1 cellular context compared by ENCODE assay signal in the genomic region with DNA sequence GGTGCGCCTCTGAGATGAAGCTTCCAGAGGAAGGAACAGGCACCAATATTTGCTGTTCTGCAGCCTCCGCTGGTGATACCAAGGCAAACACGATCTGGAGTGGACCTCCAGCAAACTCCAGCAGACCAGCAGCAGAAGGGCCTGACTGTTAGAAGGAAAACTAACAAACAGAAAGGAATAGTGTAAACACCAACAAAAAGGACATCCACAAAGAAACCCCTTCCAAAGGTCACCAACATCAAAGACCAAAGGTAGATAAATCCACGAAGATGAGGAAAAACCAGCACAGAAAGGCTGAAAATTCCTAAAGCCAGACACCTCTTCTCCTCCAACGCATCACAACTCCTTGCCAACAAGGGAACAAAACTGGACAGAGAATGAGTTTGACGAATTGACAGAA.
TF ChIP-seq lines count a peak whose summit lies in the region.
"Not testable (repeated sequence)": the region's sequence is repeated elsewhere in the genome, so short reads cannot be mapped to it uniquely, and the experiment has no call there.

No MANE protein-coding gene starts in this region.

TF ChIP-seq in HepG2, 621 proteins besides CTCF, POLR2A, EP300 and RAD21 (continued from another document):
- TF ChIP-seq FOXP1 (IDR thresholded peaks at IDR 0.05) (0 out of 2 replicates have a peak, but pooled peaks have one; percentile 8), FOXP1 (CRISPR knock-in tag; IDR thresholded peaks at IDR 0.05) (peak; percentile 60; the same call in 1 of the 2 replicates), TCF7 (IDR thresholded peaks at IDR 0.05; ENCODE audit: low read depth) (0 out of 2 replicates have a peak, but pooled peaks have one; percentile 28), GATAD2A (CRISPR knock-in tag; IDR thresholded peaks at IDR 0.05) (peak; percentile 25; the same call in 1 of the 2 replicates), SOX6 (CRISPR knock-in tag; IDR thresholded peaks at IDR 0.05) (peak; percentile 47)
- TF ChIP-seq, protein P1, sequence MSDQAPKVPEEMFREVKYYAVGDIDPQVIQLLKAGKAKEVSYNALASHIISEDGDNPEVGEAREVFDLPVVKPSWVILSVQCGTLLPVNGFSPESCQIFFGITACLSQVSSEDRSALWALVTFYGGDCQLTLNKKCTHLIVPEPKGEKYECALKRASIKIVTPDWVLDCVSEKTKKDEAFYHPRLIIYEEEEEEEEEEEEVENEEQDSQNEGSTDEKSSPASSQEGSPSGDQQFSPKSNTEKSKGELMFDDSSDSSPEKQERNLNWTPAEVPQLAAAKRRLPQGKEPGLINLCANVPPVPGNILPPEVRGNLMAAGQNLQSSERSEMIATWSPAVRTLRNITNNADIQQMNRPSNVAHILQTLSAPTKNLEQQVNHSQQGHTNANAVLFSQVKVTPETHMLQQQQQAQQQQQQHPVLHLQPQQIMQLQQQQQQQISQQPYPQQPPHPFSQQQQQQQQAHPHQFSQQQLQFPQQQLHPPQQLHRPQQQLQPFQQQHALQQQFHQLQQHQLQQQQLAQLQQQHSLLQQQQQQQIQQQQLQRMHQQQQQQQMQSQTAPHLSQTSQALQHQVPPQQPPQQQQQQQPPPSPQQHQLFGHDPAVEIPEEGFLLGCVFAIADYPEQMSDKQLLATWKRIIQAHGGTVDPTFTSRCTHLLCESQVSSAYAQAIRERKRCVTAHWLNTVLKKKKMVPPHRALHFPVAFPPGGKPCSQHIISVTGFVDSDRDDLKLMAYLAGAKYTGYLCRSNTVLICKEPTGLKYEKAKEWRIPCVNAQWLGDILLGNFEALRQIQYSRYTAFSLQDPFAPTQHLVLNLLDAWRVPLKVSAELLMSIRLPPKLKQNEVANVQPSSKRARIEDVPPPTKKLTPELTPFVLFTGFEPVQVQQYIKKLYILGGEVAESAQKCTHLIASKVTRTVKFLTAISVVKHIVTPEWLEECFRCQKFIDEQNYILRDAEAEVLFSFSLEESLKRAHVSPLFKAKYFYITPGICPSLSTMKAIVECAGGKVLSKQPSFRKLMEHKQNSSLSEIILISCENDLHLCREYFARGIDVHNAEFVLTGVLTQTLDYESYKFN (CRISPR knock-in tag; conservative IDR thresholded peaks at IDR 0.05), result peak; percentile 58
- TF ChIP-seq, protein P2, sequence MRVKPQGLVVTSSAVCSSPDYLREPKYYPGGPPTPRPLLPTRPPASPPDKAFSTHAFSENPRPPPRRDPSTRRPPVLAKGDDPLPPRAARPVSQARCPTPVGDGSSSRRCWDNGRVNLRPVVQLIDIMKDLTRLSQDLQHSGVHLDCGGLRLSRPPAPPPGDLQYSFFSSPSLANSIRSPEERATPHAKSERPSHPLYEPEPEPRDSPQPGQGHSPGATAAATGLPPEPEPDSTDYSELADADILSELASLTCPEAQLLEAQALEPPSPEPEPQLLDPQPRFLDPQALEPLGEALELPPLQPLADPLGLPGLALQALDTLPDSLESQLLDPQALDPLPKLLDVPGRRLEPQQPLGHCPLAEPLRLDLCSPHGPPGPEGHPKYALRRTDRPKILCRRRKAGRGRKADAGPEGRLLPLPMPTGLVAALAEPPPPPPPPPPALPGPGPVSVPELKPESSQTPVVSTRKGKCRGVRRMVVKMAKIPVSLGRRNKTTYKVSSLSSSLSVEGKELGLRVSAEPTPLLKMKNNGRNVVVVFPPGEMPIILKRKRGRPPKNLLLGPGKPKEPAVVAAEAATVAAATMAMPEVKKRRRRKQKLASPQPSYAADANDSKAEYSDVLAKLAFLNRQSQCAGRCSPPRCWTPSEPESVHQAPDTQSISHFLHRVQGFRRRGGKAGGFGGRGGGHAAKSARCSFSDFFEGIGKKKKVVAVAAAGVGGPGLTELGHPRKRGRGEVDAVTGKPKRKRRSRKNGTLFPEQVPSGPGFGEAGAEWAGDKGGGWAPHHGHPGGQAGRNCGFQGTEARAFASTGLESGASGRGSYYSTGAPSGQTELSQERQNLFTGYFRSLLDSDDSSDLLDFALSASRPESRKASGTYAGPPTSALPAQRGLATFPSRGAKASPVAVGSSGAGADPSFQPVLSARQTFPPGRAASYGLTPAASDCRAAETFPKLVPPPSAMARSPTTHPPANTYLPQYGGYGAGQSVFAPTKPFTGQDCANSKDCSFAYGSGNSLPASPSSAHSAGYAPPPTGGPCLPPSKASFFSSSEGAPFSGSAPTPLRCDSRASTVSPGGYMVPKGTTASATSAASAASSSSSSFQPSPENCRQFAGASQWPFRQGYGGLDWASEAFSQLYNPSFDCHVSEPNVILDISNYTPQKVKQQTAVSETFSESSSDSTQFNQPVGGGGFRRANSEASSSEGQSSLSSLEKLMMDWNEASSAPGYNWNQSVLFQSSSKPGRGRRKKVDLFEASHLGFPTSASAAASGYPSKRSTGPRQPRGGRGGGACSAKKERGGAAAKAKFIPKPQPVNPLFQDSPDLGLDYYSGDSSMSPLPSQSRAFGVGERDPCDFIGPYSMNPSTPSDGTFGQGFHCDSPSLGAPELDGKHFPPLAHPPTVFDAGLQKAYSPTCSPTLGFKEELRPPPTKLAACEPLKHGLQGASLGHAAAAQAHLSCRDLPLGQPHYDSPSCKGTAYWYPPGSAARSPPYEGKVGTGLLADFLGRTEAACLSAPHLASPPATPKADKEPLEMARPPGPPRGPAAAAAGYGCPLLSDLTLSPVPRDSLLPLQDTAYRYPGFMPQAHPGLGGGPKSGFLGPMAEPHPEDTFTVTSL (CRISPR knock-in tag; IDR thresholded peaks at IDR 0.05; ENCODE audit: borderline replicate concordance), result peak; percentile 53; the same call in 1 of the 2 replicates
- TF ChIP-seq SOX6 (IDR thresholded peaks at IDR 0.05), result not testable (repeated sequence)
- TF ChIP-seq, protein P3, sequence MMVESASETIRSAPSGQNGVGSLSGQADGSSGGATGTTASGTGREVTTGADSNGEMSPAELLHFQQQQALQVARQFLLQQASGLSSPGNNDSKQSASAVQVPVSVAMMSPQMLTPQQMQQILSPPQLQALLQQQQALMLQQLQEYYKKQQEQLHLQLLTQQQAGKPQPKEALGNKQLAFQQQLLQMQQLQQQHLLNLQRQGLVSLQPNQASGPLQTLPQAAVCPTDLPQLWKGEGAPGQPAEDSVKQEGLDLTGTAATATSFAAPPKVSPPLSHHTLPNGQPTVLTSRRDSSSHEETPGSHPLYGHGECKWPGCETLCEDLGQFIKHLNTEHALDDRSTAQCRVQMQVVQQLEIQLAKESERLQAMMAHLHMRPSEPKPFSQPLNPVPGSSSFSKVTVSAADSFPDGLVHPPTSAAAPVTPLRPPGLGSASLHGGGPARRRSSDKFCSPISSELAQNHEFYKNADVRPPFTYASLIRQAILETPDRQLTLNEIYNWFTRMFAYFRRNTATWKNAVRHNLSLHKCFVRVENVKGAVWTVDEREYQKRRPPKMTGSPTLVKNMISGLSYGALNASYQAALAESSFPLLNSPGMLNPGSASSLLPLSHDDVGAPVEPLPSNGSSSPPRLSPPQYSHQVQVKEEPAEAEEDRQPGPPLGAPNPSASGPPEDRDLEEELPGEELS (CRISPR knock-in tag; IDR thresholded peaks at IDR 0.05), result peak; percentile 57; the same call in 1 of the 2 replicates
- TF ChIP-seq, protein P4, sequence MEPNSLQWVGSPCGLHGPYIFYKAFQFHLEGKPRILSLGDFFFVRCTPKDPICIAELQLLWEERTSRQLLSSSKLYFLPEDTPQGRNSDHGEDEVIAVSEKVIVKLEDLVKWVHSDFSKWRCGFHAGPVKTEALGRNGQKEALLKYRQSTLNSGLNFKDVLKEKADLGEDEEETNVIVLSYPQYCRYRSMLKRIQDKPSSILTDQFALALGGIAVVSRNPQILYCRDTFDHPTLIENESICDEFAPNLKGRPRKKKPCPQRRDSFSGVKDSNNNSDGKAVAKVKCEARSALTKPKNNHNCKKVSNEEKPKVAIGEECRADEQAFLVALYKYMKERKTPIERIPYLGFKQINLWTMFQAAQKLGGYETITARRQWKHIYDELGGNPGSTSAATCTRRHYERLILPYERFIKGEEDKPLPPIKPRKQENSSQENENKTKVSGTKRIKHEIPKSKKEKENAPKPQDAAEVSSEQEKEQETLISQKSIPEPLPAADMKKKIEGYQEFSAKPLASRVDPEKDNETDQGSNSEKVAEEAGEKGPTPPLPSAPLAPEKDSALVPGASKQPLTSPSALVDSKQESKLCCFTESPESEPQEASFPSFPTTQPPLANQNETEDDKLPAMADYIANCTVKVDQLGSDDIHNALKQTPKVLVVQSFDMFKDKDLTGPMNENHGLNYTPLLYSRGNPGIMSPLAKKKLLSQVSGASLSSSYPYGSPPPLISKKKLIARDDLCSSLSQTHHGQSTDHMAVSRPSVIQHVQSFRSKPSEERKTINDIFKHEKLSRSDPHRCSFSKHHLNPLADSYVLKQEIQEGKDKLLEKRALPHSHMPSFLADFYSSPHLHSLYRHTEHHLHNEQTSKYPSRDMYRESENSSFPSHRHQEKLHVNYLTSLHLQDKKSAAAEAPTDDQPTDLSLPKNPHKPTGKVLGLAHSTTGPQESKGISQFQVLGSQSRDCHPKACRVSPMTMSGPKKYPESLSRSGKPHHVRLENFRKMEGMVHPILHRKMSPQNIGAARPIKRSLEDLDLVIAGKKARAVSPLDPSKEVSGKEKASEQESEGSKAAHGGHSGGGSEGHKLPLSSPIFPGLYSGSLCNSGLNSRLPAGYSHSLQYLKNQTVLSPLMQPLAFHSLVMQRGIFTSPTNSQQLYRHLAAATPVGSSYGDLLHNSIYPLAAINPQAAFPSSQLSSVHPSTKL (CRISPR knock-in tag; IDR thresholded peaks at IDR 0.05), result peak; percentile 22; the same call in 1 of the 2 replicates
